In genomic region chr2:236711440-236711839, GRCh38 we compare ENCODE assay signal across 14 cellular contexts.
DNase-seq lines count a peak whose midpoint lies in the region; ATAC-seq and TF ChIP-seq lines count a peak whose summit lies in the region.
"Had no signal": no experiment of that assay in that cellular context is flagged by ENCODE, and none has a peak within 500 bp of the region (broad histone marks: within the 10 kb centered on the region; RNA-seq: fewer than 3 reads in every experiment).

No MANE protein-coding gene starts in this region.

- DNase-seq in GM12865 (ENCODE audit: low read depth) (peak; percentile 12), NOMO-1 treated with dmso at 0.1 percent for 144 hours (lab: John Stamatoyannopoulos, UW; ENCODE audit: unreplicated experiment) (peak; percentile 61), fibroblast of peridontal ligament (ENCODE audit: extremely low read depth) (peak; percentile 82), sciatic nerve (ENCODE audit: low spot score) (no peak), NCI-H82 (lab: John Stamatoyannopoulos, UW) (no peak), ureter (ENCODE audit: low spot score) (no peak)
- DNase-seq: activated CD4-positive, CD25-positive, alpha-beta regulatory T cell; DMS153; foreskin melanocyte; NCI-H2107; SHP77 treated with DMSO at 0.1 percent for 48 hours; transverse colon had no signal

- intact Hi-C loops in sciatic nerve (cut with DNase I), result no loop called here

- TF ChIP-seq CTCF in GM12865 (IDR thresholded peaks at IDR 0.05; ENCODE audit: insufficient read depth, low read depth, low read length, missing control alignments), result no peak

- H3K4me3 ChIP-seq in GM12865 (ENCODE audit: low read depth, low read length), result no peak overlapping the region
- H3K4me3 ChIP-seq: transverse colon had no signal

- peak; percentile 52 for ATAC-seq in sciatic nerve
- no peak for ATAC-seq in GM18861 (IDR thresholded peaks at IDR 0.05; ENCODE audit: unreplicated experiment)
- ATAC-seq: activated T-helper 17 cell treated with anti-CD3 and anti-CD28 coated beads, Interleukin-2, amount 50 U/mL, for 72 hours had no signal

Comparison
In these comparisons a context has a peak if more than half of its experiments do, and no peak if none do; other contexts are left out.
1. DNase-seq: peak in GM12865 (single experiment), NOMO-1 treated with dmso at 0.1 percent for 144 hours (single experiment) and fibroblast of peridontal ligament (single experiment); none in sciatic nerve (single experiment), NCI-H82 (single experiment) and ureter (single experiment).